Comparison of ENCODE assay signal across 35 cellular contexts in the genomic region with DNA sequence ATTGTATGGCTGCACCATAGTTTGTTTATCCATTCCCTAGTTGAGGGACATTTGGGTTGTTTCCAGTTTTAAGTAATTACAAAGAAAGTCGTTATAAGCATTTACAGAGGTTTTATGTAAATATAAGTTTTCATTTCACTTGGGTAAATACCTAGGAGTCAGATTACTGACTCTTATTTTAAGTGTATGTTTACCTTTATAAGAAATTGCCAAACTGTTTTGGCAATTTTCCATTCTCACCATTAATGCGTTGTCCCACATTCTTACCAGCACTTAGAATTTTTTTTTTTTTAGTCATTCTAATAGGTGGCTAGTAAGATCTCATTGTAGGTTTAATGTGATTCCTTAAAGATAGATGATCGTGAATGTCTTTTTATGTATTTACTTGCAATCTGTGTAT.
"Had no signal": no experiment of that assay in that cellular context is flagged by ENCODE, and none has a peak within 500 bp of the region (broad histone marks: within the 10 kb centered on the region; RNA-seq: fewer than 3 reads in every experiment).

No MANE protein-coding gene starts in this region.

- H3K4me3 ChIP-seq: ascending aorta, K562, MG63, PC-9 had no signal

- ATAC-seq: K562 had no signal

- DNase-seq: activated B cell treated with CpG ODN at 0.5 μM for 24 hours; activated CD4-positive, alpha-beta memory T cell treated with anti-CD3 and anti-CD28 coated beads for 36 hours; activated CD4-positive, alpha-beta T cell treated with anti-CD3 and anti-CD28 coated beads for 4 hours; activated CD4-positive, alpha-beta T cell treated with anti-CD3 and anti-CD28 coated beads, Interleukin-2, amount 50 U/mL, for 1 hour; activated CD4-positive, CD25-positive, alpha-beta regulatory T cell treated with anti-CD3 and anti-CD28 coated beads, Interleukin-2, amount 50 U/mL, for 72 hours; activated CD8-positive, alpha-beta memory T cell treated with anti-CD3 and anti-CD28 coated beads, Interleukin-2, amount 50 U/mL, for 48 hours; activated effector memory CD4-positive, alpha-beta T cell treated with Interleukin-2 at 50 U/mL for 16 hours; activated naive CD4-positive, alpha-beta T cell; activated naive CD4-positive, alpha-beta T cell treated with anti-CD3 and anti-CD28 coated beads, Interleukin-2, amount 50 U/mL, for 16 hours; activated naive CD8-positive, alpha-beta T cell treated with anti-CD3 and anti-CD28 coated beads for 36 hours; activated T-cell treated with anti-CD3 and anti-CD28 coated beads, Interleukin-2, amount 50 U/mL, for 48 hours; amniotic stem cell; MG63; NCI-H1048; NCI-H1417; NCI-H146; NCI-H187; NCI-H2029 treated with DMSO at 0.1 percent for 48 hours; NCI-H2107; NCI-H2171 treated with DMSO at 0.1 percent for 48 hours; NCI-H2227 treated with DMSO at 0.1 percent for 48 hours; NCI-H446; NCI-H510A treated with DMSO at 0.1 percent for 48 hours; NCI-H526 treated with DMSO at 0.1 percent for 48 hours; NK-92 treated with Interleukin-12 subunit alpha and Interleukin-12 subunit beta, amount 100 ng/mL, for 24 hours; PC-9; Right ventricle myocardium superior; SW 1271; T-helper 1 cell; T-helper 2 cell; T-helper 9 cell had no signal

- H3K36me3 ChIP-seq: ascending aorta, MG63 had no signal

- H3K9me3 ChIP-seq: ascending aorta, MG63 had no signal

- H3K4me1 ChIP-seq: ascending aorta had no signal

- H3K27me3 ChIP-seq: ascending aorta, MG63 had no signal

- H3K27ac ChIP-seq: ascending aorta, PC-9, RWPE1, VCaP had no signal
